Comparison of ENCODE assay signal across 27 cellular contexts in genomic region chr10:29956335-29956924, GRCh38.
"Had no signal": no experiment of that assay in that cellular context is flagged by ENCODE, and none has a peak within 500 bp of the region (broad histone marks: within the 10 kb centered on the region; RNA-seq: fewer than 3 reads in every experiment).

No MANE protein-coding gene starts in this region.

- H3K27ac Mint-ChIP-seq: activated naive CD4-positive, alpha-beta T cell treated with anti-CD3 and anti-CD28 coated beads for 36 hours; activated naive CD8-positive, alpha-beta T cell treated with anti-CD3 and anti-CD28 coated beads, Interleukin-2, amount 10 ng/mL, durations not matched to agents 7 days and 5 days; dendritic cell treated with granulocyte-macrophage colony-stimulating factor and Interleukin-4, amounts not matched to agents 40 ng/mL and 50 ng/mL, for 4 days; progenitor cell of endocrine pancreas; T-helper 17 cell had no signal

- H3K27me3 ChIP-seq: esophagus muscularis mucosa, heart right ventricle, left lung, ovary, uterus had no signal

- H3K9me3 Mint-ChIP-seq: activated naive CD8-positive, alpha-beta T cell treated with anti-CD3 and anti-CD28 coated beads, Interleukin-2, amount 10 ng/mL, durations not matched to agents 7 days and 5 days; dendritic cell treated with granulocyte-macrophage colony-stimulating factor and Interleukin-4, amounts not matched to agents 40 ng/mL and 50 ng/mL, for 4 days had no signal

- H3K36me3 ChIP-seq: esophagus muscularis mucosa, heart right ventricle, left lung, ovary, spleen, uterus, WERI-Rb-1 had no signal

- DNase-seq: activated CD4-positive, alpha-beta T cell treated with anti-CD3 and anti-CD28 coated beads for 48 hours; activated CD4-positive, alpha-beta T cell treated with anti-CD3 and anti-CD28 coated beads, Interleukin-2, amount 50 U/mL, for 48 hours; activated CD8-positive, alpha-beta memory T cell treated with anti-CD3 and anti-CD28 coated beads for 24 hours; activated effector memory CD4-positive, alpha-beta T cell treated with Interleukin-2 at 50 U/mL for 16 hours; activated naive CD4-positive, alpha-beta T cell treated with anti-CD3 and anti-CD28 coated beads for 36 hours; activated naive CD8-positive, alpha-beta T cell treated with anti-CD3 and anti-CD28 coated beads, Interleukin-2, amount 10 ng/mL, durations not matched to agents 7 days and 5 days; amygdala; central memory CD4-positive, alpha-beta T cell; effector CD4-positive, alpha-beta T cell; foreskin melanocyte; heart right ventricle; kidney glomerular epithelial cell; left lung; nephron progenitor cell; ovary; retina; spleen; stimulated activated naive CD4-positive, alpha-beta T cell treated with Interleukin-2 at 50 U/mL for 16 hours; T-helper 17 cell; T1000; trophoblast cell; uterus; WERI-Rb-1 had no signal

- H3K27me3 Mint-ChIP-seq: dendritic cell treated with granulocyte-macrophage colony-stimulating factor and Interleukin-4, amounts not matched to agents 40 ng/mL and 50 ng/mL, for 4 days; progenitor cell of endocrine pancreas had no signal

- ATAC-seq: activated CD4-positive, CD25-positive, alpha-beta regulatory T cell treated with anti-CD3 and anti-CD28 coated beads, Interleukin-2, amount 50 U/mL, for 24 hours; heart right ventricle; left lung; T-helper 17 cell had no signal

- H3K9me3 ChIP-seq: left lung, ovary, uterus had no signal

- H3K36me3 Mint-ChIP-seq: activated naive CD8-positive, alpha-beta T cell treated with anti-CD3 and anti-CD28 coated beads, Interleukin-2, amount 10 ng/mL, durations not matched to agents 7 days and 5 days had no signal

- H3K4me3 Mint-ChIP-seq: activated naive CD4-positive, alpha-beta T cell treated with anti-CD3 and anti-CD28 coated beads for 36 hours; activated naive CD8-positive, alpha-beta T cell treated with anti-CD3 and anti-CD28 coated beads, Interleukin-2, amount 10 ng/mL, durations not matched to agents 7 days and 5 days; dendritic cell treated with granulocyte-macrophage colony-stimulating factor and Interleukin-4, amounts not matched to agents 40 ng/mL and 50 ng/mL, for 4 days; nephron progenitor cell; T-helper 17 cell had no signal

- H3K4me3 ChIP-seq: esophagus muscularis mucosa, heart right ventricle, left lung, ovary, spleen, uterus had no signal

- H3K4me1 ChIP-seq: uterus had no signal

- H3K27ac ChIP-seq: heart right ventricle, left lung, ovary, spleen, uterus, WERI-Rb-1 had no signal

- H3K4me1 Mint-ChIP-seq: activated naive CD8-positive, alpha-beta T cell treated with anti-CD3 and anti-CD28 coated beads, Interleukin-2, amount 10 ng/mL, durations not matched to agents 7 days and 5 days; T-helper 17 cell had no signal
